In the genomic region with DNA sequence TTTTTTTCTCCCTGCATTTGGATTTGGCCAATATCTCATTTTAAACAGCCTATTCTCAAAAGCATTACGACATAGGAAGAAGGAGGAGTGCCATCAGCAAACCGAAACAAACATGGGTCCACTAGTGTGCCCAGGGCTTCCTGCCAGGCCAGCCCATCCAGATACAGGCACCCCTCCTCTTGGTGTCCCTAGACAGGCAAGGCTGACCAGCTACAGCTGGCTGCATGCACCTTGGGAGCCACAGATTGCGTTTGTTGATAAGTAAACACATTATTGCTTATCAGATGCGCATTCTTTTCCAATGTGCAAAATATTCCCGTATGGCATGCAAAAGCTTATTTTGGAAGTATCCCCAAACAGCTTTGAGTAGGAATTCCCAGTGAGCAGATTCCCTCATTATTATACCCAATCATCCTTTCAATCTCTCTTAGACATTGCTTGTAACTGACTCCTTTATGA, we compare ENCODE assay signal across 9 cellular contexts.
A peak's percentile ranks its signal among the peaks of the same experiment; 100 is the strongest.
DNase-seq lines count a peak whose midpoint lies in the region; ATAC-seq and TF ChIP-seq lines count a peak whose summit lies in the region.
"Had no signal": no experiment of that assay in that cellular context is flagged by ENCODE, and none has a peak within 500 bp of the region (broad histone marks: within the 10 kb centered on the region; RNA-seq: fewer than 3 reads in every experiment).

No MANE protein-coding gene starts in this region.

- H3K4me1 ChIP-seq in ACC112 (ENCODE audit: control insufficient read depth, insufficient read depth, low read length, unreplicated experiment) (peaks cover 16% of the 10 kb centered on the region), mesendoderm (ENCODE audit: control insufficient read depth, low read depth, low read length) (peaks cover 6% of the 10 kb centered on the region)
- H3K4me1 ChIP-seq: Peyer's patch had no signal

- no CpG with 5 or more reads among the region's 5 CpGs for WGBS in mesendoderm (ENCODE audit: extremely low coverage, insufficient coverage, low lambda C conversion rate)

- peak overlapping the region; percentile 73 for H3K4me3 ChIP-seq in ACC112 (ENCODE audit: low read depth, low read length)
- H3K4me3 ChIP-seq in mesendoderm (ENCODE audit: low read length) = no peak overlapping the region
- H3K4me3 ChIP-seq: Peyer's patch had no signal

- H4K8ac ChIP-seq in mesendoderm (ENCODE audit: low read depth, low read length) = no peak overlapping the region

- H3K9ac ChIP-seq in mesendoderm (ENCODE audit: low read length) = no peak overlapping the region

- H2BK5ac ChIP-seq in mesendoderm (ENCODE audit: low read length) = no peak overlapping the region

- H3K36me3 ChIP-seq in ACC112 (ENCODE audit: insufficient read depth, low read length) (no peaks in the 10 kb centered on the region), mesendoderm (ENCODE audit: control insufficient read depth, insufficient read depth, low read length) (no peaks in the 10 kb centered on the region)
- H3K36me3 ChIP-seq: Peyer's patch had no signal

- peaks cover 3% of the 10 kb centered on the region for H3K27me3 Mint-ChIP-seq in HFFc6 (ENCODE audit: insufficient read depth)
- peaks cover 2% of the 10 kb centered on the region for H3K27me3 Mint-ChIP-seq in activated CD8-positive, alpha-beta T cell treated with anti-CD3 and anti-CD28 coated beads, Interleukin-2, amount 10 ng/mL, durations not matched to agents 7 days and 5 days (ENCODE audit: low read depth)
- H3K27me3 Mint-ChIP-seq in activated T-cell treated with anti-CD3 and anti-CD28 coated beads, Interleukin-2, amount 50 U/mL, for 24 hours = peaks cover 6% of the 10 kb centered on the region

- H3K79me2 ChIP-seq in ACC112 (ENCODE audit: control insufficient read depth, insufficient read depth, low read length, unreplicated experiment) (no peaks in the 10 kb centered on the region), mesendoderm (ENCODE audit: control insufficient read depth, insufficient read depth, low read length) (no peaks in the 10 kb centered on the region)

- no peak overlapping the region for H4K5ac ChIP-seq in mesendoderm (ENCODE audit: low read length)

- no peaks in the 10 kb centered on the region for H3K36me3 Mint-ChIP-seq in HFFc6 (ENCODE audit: low read depth)
- H3K36me3 Mint-ChIP-seq in activated CD8-positive, alpha-beta T cell treated with anti-CD3 and anti-CD28 coated beads, Interleukin-2, amount 10 ng/mL, durations not matched to agents 7 days and 5 days (ENCODE audit: low read depth) = no peaks in the 10 kb centered on the region
- no peaks in the 10 kb centered on the region for H3K36me3 Mint-ChIP-seq in activated T-cell treated with anti-CD3 and anti-CD28 coated beads, Interleukin-2, amount 50 U/mL, for 24 hours (ENCODE audit: low read depth)

- no peaks in the 10 kb centered on the region for H3K27me3 ChIP-seq in ACC112 (ENCODE audit: insufficient read depth, low read length)
- H3K27me3 ChIP-seq in mesendoderm (ENCODE audit: insufficient read depth, low read length, poor library complexity) = no peaks in the 10 kb centered on the region
- H3K27me3 ChIP-seq: Peyer's patch had no signal

- POLR2A ChIA-PET in activated CD8-positive, alpha-beta T cell treated with anti-CD3 and anti-CD28 coated beads, Interleukin-2, amount 10 ng/mL, durations not matched to agents 7 days and 5 days (lab: Charles Lee) = no interaction called here

- H2BK120ac ChIP-seq in mesendoderm (ENCODE audit: low read depth, low read length) = no peak overlapping the region

- H2AFZ ChIP-seq in ACC112 (ENCODE audit: low read length, unreplicated experiment) = peak overlapping the region; percentile 100

- no peaks in the 10 kb centered on the region for H3K79me1 ChIP-seq in mesendoderm (ENCODE audit: low read length)

- DNase-seq in HFFc6 (peak; percentile 36), dermis blood vessel endothelial cell (peak; percentile 39), mesendoderm (peak; percentile 36), SIG-M5 (lab: John Stamatoyannopoulos, UW) (no peak)
- no peak for DNase-seq in central memory CD4-positive, alpha-beta T cell
- no peak for DNase-seq in activated CD8-positive, alpha-beta T cell treated with anti-CD3 and anti-CD28 coated beads, Interleukin-2, amount 10 ng/mL, durations not matched to agents 7 days and 5 days
- DNase-seq in activated T-cell treated with anti-CD3 and anti-CD28 coated beads, Interleukin-2, amount 50 U/mL, for 24 hours = no peak
- DNase-seq: Peyer's patch had no signal

- H2BK15ac ChIP-seq in mesendoderm (replicated peaks; ENCODE audit: low read depth) = no peak overlapping the region

- no peaks in the 10 kb centered on the region for H3K9me3 Mint-ChIP-seq in HFFc6
- H3K9me3 Mint-ChIP-seq in activated CD8-positive, alpha-beta T cell treated with anti-CD3 and anti-CD28 coated beads, Interleukin-2, amount 10 ng/mL, durations not matched to agents 7 days and 5 days (ENCODE audit: insufficient read depth) = no peaks in the 10 kb centered on the region
- H3K9me3 Mint-ChIP-seq in activated T-cell treated with anti-CD3 and anti-CD28 coated beads, Interleukin-2, amount 50 U/mL, for 24 hours = no peaks in the 10 kb centered on the region

- peak overlapping the region; percentile 50 for H3K4me3 Mint-ChIP-seq in HFFc6
- no peak overlapping the region for H3K4me3 Mint-ChIP-seq in activated CD8-positive, alpha-beta T cell treated with anti-CD3 and anti-CD28 coated beads, Interleukin-2, amount 10 ng/mL, durations not matched to agents 7 days and 5 days
- no peak overlapping the region for H3K4me3 Mint-ChIP-seq in activated T-cell treated with anti-CD3 and anti-CD28 coated beads, Interleukin-2, amount 50 U/mL, for 24 hours

- no peak overlapping the region for H3K56ac ChIP-seq in mesendoderm (ENCODE audit: low read length)

- CTCF ChIA-PET in activated CD8-positive, alpha-beta T cell treated with anti-CD3 and anti-CD28 coated beads, Interleukin-2, amount 10 ng/mL, durations not matched to agents 7 days and 5 days (lab: Charles Lee) = no interaction called here

- H3K4me1 Mint-ChIP-seq in HFFc6 (ENCODE audit: low read depth) = peaks cover 17% of the 10 kb centered on the region
- no peaks in the 10 kb centered on the region for H3K4me1 Mint-ChIP-seq in activated CD8-positive, alpha-beta T cell treated with anti-CD3 and anti-CD28 coated beads, Interleukin-2, amount 10 ng/mL, durations not matched to agents 7 days and 5 days (ENCODE audit: low read depth)
- no peaks in the 10 kb centered on the region for H3K4me1 Mint-ChIP-seq in activated T-cell treated with anti-CD3 and anti-CD28 coated beads, Interleukin-2, amount 50 U/mL, for 24 hours (ENCODE audit: low read depth)

- no peak overlapping the region for H2AK5ac ChIP-seq in mesendoderm (ENCODE audit: low read length)

- no peak overlapping the region for H3K4me2 ChIP-seq in mesendoderm (ENCODE audit: low read length)

- no peak for ATAC-seq in activated CD8-positive, alpha-beta T cell treated with anti-CD3 and anti-CD28 coated beads, Interleukin-2, amount 10 ng/mL, durations not matched to agents 7 days and 5 days

- peak overlapping the region; percentile 50; the same call in 1 of the 2 replicates for H3K27ac ChIP-seq in ACC112 (ENCODE audit: low read depth, low read length)
- no peak overlapping the region for H3K27ac ChIP-seq in mesendoderm (ENCODE audit: low read depth, low read length)

- H3K23ac ChIP-seq in mesendoderm (ENCODE audit: low read length) = no peak overlapping the region

- no peak overlapping the region for H3K4ac ChIP-seq in mesendoderm (ENCODE audit: low read depth, low read length)

- H3K18ac ChIP-seq in mesendoderm (ENCODE audit: low read length) = no peak overlapping the region

- no peak overlapping the region for H3K27ac Mint-ChIP-seq in HFFc6
- H3K27ac Mint-ChIP-seq in activated CD8-positive, alpha-beta T cell treated with anti-CD3 and anti-CD28 coated beads, Interleukin-2, amount 10 ng/mL, durations not matched to agents 7 days and 5 days = no peak overlapping the region
- H3K27ac Mint-ChIP-seq in activated T-cell treated with anti-CD3 and anti-CD28 coated beads, Interleukin-2, amount 50 U/mL, for 24 hours = no peak overlapping the region

- TF ChIP-seq CTCF in HFFc6 (IDR thresholded peaks at IDR 0.05) = no peak

Comparison
In these comparisons a context has a peak if more than half of its experiments do, and no peak if none do; other contexts are left out.
1. DNase-seq: peak in HFFc6 (single experiment), dermis blood vessel endothelial cell (single experiment) and mesendoderm (single experiment); none in central memory CD4-positive, alpha-beta T cell (single experiment), SIG-M5 (single experiment), activated CD8-positive, alpha-beta T cell treated with anti-CD3 and anti-CD28 coated beads, Interleukin-2, amount 10 ng/mL, durations not matched to agents 7 days and 5 days (single experiment) and activated T-cell treated with anti-CD3 and anti-CD28 coated beads, Interleukin-2, amount 50 U/mL, for 24 hours (single experiment).